Comparison of ENCODE assay signal across 15 cellular contexts in genomic region chr21:46028547-46029200, GRCh38. TPM values are rescaled to one million over a fixed set of nuclear protein-coding genes. Genes with fewer than 3 reads are reported as not detected.
DNase-seq lines count a peak whose midpoint lies in the region; ATAC-seq and TF ChIP-seq lines count a peak whose summit lies in the region.
"Had no signal": no experiment of that assay in that cellular context is flagged by ENCODE, and none has a peak within 500 bp of the region (broad histone marks: within the 10 kb centered on the region; RNA-seq: fewer than 3 reads in every experiment).

No MANE protein-coding gene starts in this region.

- DNase-seq in AG10803 (ENCODE audit: low read depth) (peak; percentile 93), coronary artery (ENCODE audit: low spot score) (no peak), iris pigment epithelial cell (ENCODE audit: low read depth) (peak; percentile 50), gastrocnemius medialis (no peak), NCI-H446 treated with DMSO at 0.1 percent for 48 hours (lab: John Stamatoyannopoulos, UW) (no peak)
- no peak for DNase-seq in CD4-positive, alpha-beta T cell
- no peak for DNase-seq in central memory CD4-positive, alpha-beta T cell
- DNase-seq: activated CD4-positive, alpha-beta memory T cell treated with anti-CD3 and anti-CD28 coated beads, Interleukin-2, amount 10 ng/mL, durations not matched to agents 7 days and 5 days; activated gamma-delta T cell; DMS79 treated with DMSO at 0.1 percent for 48 hours; H9; NCI-H510A had no signal

- H3K4me3 ChIP-seq in AG10803 (ENCODE audit: low read length) (no peak overlapping the region), coronary artery (no peak overlapping the region), gastrocnemius medialis (no peak overlapping the region)

- H3K4me1 Mint-ChIP-seq in CD4-positive, alpha-beta T cell (ENCODE audit: low read depth), result no peaks in the 10 kb centered on the region
- H3K4me1 Mint-ChIP-seq: activated CD4-positive, alpha-beta memory T cell treated with anti-CD3 and anti-CD28 coated beads, Interleukin-2, amount 10 ng/mL, durations not matched to agents 7 days and 5 days; central memory CD8-positive, alpha-beta T cell had no signal

- CTCF ChIA-PET in CD4-positive, alpha-beta T cell (lab: Charles Lee), result no interaction called here

- TF ChIP-seq CTCF in AG10803 (conservative IDR thresholded peaks at IDR 0.05; ENCODE audit: low read length) (no peak), coronary artery (IDR thresholded peaks at IDR 0.05) (no peak), gastrocnemius medialis (IDR thresholded peaks at IDR 0.05 in 4 of 5, conservative IDR thresholded peaks at IDR 0.05 in 1 of 5) (no peak)
- no peak for TF ChIP-seq CTCF in CD4-positive, alpha-beta T cell (IDR thresholded peaks at IDR 0.05)

- intact Hi-C loops in gastrocnemius medialis (cut with DNase I; ENCODE audit: low total_unique reads), result no loop called here
- intact Hi-C loops in CD4-positive, alpha-beta T cell (cut with DNase I, micrococcal nuclease), result no loop called here

- H3K27me3 Mint-ChIP-seq in CD4-positive, alpha-beta T cell, result peaks cover 9% of the 10 kb centered on the region
- H3K27me3 Mint-ChIP-seq: type B pancreatic cell had no signal

- H3K27ac Mint-ChIP-seq in CD4-positive, alpha-beta T cell, result no peak overlapping the region
- H3K27ac Mint-ChIP-seq: activated CD4-positive, alpha-beta memory T cell treated with anti-CD3 and anti-CD28 coated beads, Interleukin-2, amount 10 ng/mL, durations not matched to agents 7 days and 5 days; H9; type B pancreatic cell had no signal

- no peaks in the 10 kb centered on the region for H3K4me1 ChIP-seq in gastrocnemius medialis

- H3K36me3 ChIP-seq in gastrocnemius medialis, result no peaks in the 10 kb centered on the region

- TF ChIP-seq POLR2A in gastrocnemius medialis (IDR thresholded peaks at IDR 0.05), result no peak

- H3K4me3 Mint-ChIP-seq in CD4-positive, alpha-beta T cell, result no peak overlapping the region
- H3K4me3 Mint-ChIP-seq: activated CD4-positive, alpha-beta memory T cell treated with anti-CD3 and anti-CD28 coated beads, Interleukin-2, amount 10 ng/mL, durations not matched to agents 7 days and 5 days; central memory CD8-positive, alpha-beta T cell; H9; type B pancreatic cell had no signal

- no peaks in the 10 kb centered on the region for H3K27me3 ChIP-seq in gastrocnemius medialis
- peaks cover 5% of the 10 kb centered on the region for H3K27me3 ChIP-seq in CD4-positive, alpha-beta T cell (ENCODE audit: control insufficient read depth, insufficient read depth, low read length)

- H3K9me3 Mint-ChIP-seq in CD4-positive, alpha-beta T cell, result no peaks in the 10 kb centered on the region

- peak; percentile 64 to 74 for ATAC-seq in gastrocnemius medialis
- no peak for ATAC-seq in GM21423 (IDR thresholded peaks at IDR 0.05; ENCODE audit: unreplicated experiment)
- ATAC-seq in CD4-positive, alpha-beta T cell (ENCODE audit: poor library complexity), result no peak

- POLR2A ChIA-PET in CD4-positive, alpha-beta T cell (lab: Charles Lee), result no interaction called here

- no peaks in the 10 kb centered on the region for H3K9me3 ChIP-seq in gastrocnemius medialis
- peaks cover 13% of the 10 kb centered on the region for H3K9me3 ChIP-seq in CD4-positive, alpha-beta T cell (ENCODE audit: control insufficient read depth, low read length)

- H3K27ac ChIP-seq in coronary artery, result peak overlapping the region; percentile 57 to 70
- peak overlapping the region; percentile 25 to 68 (median 37) for H3K27ac ChIP-seq in gastrocnemius medialis
- H3K27ac ChIP-seq in CD4-positive, alpha-beta T cell (ENCODE audit: low read depth, low read length), result no peak overlapping the region

- in situ Hi-C loops in gastrocnemius medialis (cut with MboI; ENCODE audit: low sequenced_read_pairs in 4 of 4), result no loop called here

- H3K36me3 Mint-ChIP-seq in CD4-positive, alpha-beta T cell (ENCODE audit: low read depth), result no peaks in the 10 kb centered on the region
- H3K36me3 Mint-ChIP-seq: type B pancreatic cell had no signal

RNA-seq across cellular contexts. Expression of gene COL6A1, which starts 47.1 kb away (rescaled TPM):
- 10 to 100 TPM; 50.5 to 97.8 (median 73.3) TPM for total RNA-seq in gastrocnemius medialis
- 1 to 10 TPM; 8.0 to 8.5 TPM for total RNA-seq in CD4-positive, alpha-beta T cell

Comparison
In these comparisons a context has a peak if more than half of its experiments do, and no peak if none do; other contexts are left out.
1. DNase-seq: peak in AG10803 (single experiment) and iris pigment epithelial cell (single experiment); none in coronary artery (single experiment), gastrocnemius medialis (0 of 2), CD4-positive, alpha-beta T cell (0 of 10), central memory CD4-positive, alpha-beta T cell (single experiment) and NCI-H446 treated with DMSO at 0.1 percent for 48 hours (single experiment).
2. ATAC-seq: peak in gastrocnemius medialis (2 of 2); none in GM21423 (single experiment) and CD4-positive, alpha-beta T cell (single experiment).
3. RNA of gene COL6A1, which starts 47.1 kb away (total RNA-seq): 50.5 to 97.8 TPM in gastrocnemius medialis; 8.0 to 8.5 TPM in CD4-positive, alpha-beta T cell; every median in the first group is over 4 times any median in the second.